ENCODE assay signal across 11 cellular contexts in the genomic region with DNA sequence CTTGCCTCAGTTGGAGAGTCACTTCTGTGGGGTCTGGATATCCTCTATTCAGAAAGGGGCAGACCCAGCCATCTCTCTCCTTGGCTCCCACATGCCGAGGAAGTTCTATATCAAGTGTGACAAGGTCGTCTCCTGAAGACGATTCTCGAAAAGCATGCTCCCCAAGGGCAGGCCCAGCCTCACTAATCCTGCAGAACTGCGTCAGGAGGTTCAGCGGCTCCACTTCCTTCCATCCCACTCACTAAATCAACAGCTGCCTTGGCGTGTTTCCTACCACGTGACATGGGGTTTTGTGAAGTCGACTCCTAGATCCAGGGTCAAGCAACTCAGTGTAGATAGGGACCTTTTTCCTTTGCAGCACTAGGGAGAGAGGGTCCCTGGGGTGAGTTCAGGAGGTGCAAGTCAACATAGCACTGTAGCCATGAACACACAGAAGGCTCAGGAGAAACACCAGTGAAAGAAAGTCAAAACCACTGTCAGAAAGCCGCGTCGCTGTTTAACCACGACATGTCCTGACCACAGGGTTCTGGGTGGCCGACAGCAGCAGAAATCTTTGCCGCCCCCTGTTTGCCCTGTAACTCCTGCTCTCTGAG.
DNase-seq lines count a peak whose midpoint lies in the region; ATAC-seq, FAIRE-seq and TF ChIP-seq lines count a peak whose summit lies in the region.
"Had no signal": no experiment of that assay in that cellular context is flagged by ENCODE, and none has a peak within 500 bp of the region (broad histone marks: within the 10 kb centered on the region; RNA-seq: fewer than 3 reads in every experiment).

No MANE protein-coding gene starts in this region.

- peak overlapping the region in 3 of 10 experiments; percentile 1 to 40 (median 33); a peak in 6 of 20 replicates for H3K4me3 ChIP-seq in BLaER1 treated with 17β-estradiol and CSF1 and Interleukin-3, amounts not matched to agents 10 nM and 100 nM
- H3K4me3 ChIP-seq in endothelial cell of umbilical vein (replicated peaks in 1 of 3; ENCODE audit: insufficient read depth in 1 of 3, low read depth in 1 of 3, low read length in 3 of 3), result no peak overlapping the region

- no peaks in the 10 kb centered on the region for H3K36me3 ChIP-seq in BLaER1 treated with 17β-estradiol and CSF1 and Interleukin-3, amounts not matched to agents 10 nM and 100 nM
- H3K36me3 ChIP-seq in endothelial cell of umbilical vein (ENCODE audit: control insufficient read depth in 2 of 2, extremely low read depth in 1 of 2, insufficient read depth in 2 of 2, low read length in 2 of 2), result peaks cover 12 to 30% of the 10 kb centered on the region in 2 experiments

- no peak for TF ChIP-seq POLR2A in endothelial cell of umbilical vein (IDR thresholded peaks at IDR 0.05; ENCODE audit: low read depth, low read length)

- BruUV-seq in endothelial cell of umbilical vein (replicated peaks; lab: Mats Ljungman, UMichigan), result no TSS peak

- no peaks in the 10 kb centered on the region for H3K27me3 ChIP-seq in BLaER1 treated with 17β-estradiol and CSF1 and Interleukin-3, amounts not matched to agents 10 nM and 100 nM
- no peaks in the 10 kb centered on the region for H3K27me3 ChIP-seq in endothelial cell of umbilical vein (ENCODE audit: control insufficient read depth in 2 of 2, insufficient read depth in 2 of 2, low read length in 2 of 2)

- H3K79me2 ChIP-seq in endothelial cell of umbilical vein (ENCODE audit: control insufficient read depth, insufficient read depth, low read length), result no peaks in the 10 kb centered on the region

- peak overlapping the region; percentile 64 to 85 (median 76) for H3K4me2 ChIP-seq in BLaER1 treated with 17β-estradiol and CSF1 and Interleukin-3, amounts not matched to agents 10 nM and 100 nM
- no peak overlapping the region for H3K4me2 ChIP-seq in endothelial cell of umbilical vein (ENCODE audit: insufficient read depth, low read length)

- no peak overlapping the region for H2AFZ ChIP-seq in endothelial cell of umbilical vein (ENCODE audit: low read depth, low read length)

- CTCF ChIA-PET in endothelial cell of umbilical vein (lab: Charles Lee), result interaction anchor here (1.0 kb wide), 1 partner anchor 10 kb away, joined by 3 read pairs; no protein-coding TSS in a partner anchor

- H3K9me3 ChIP-seq in BLaER1 treated with 17β-estradiol and CSF1 and Interleukin-3, amounts not matched to agents 10 nM and 100 nM (replicated peaks in 1 of 11), result 0 out of 22 replicates have a peak, but pooled peaks cover 0 to 6% (median 0%) of the 10 kb centered on the region in 11 experiments
- H3K9me3 ChIP-seq in endothelial cell of umbilical vein (replicated peaks; ENCODE audit: control insufficient read depth, insufficient read depth, low read length), result no peaks in the 10 kb centered on the region

- H3K27ac ChIP-seq in BLaER1 treated with 17β-estradiol and CSF1 and Interleukin-3, amounts not matched to agents 10 nM and 100 nM, result peak overlapping the region in 9 of 11 experiments; percentile 9 to 72 (median 47); a peak in 16 of 22 replicates
- H3K27ac ChIP-seq in endothelial cell of umbilical vein (ENCODE audit: insufficient read depth, low read depth, low read length), result no peak overlapping the region

- ATAC-seq in GM19351 (IDR thresholded peaks at IDR 0.05; ENCODE audit: unreplicated experiment), result peak; percentile 68
- ATAC-seq in HG02610 (IDR thresholded peaks at IDR 0.05; ENCODE audit: unreplicated experiment), result no peak
- ATAC-seq in GM18858 (IDR thresholded peaks at IDR 0.05; ENCODE audit: unreplicated experiment), result no peak
- no peak for ATAC-seq in GM18870 (IDR thresholded peaks at IDR 0.05; ENCODE audit: unreplicated experiment)

- H3K9me1 ChIP-seq in endothelial cell of umbilical vein (replicated peaks; ENCODE audit: control insufficient read depth, extremely low read depth, insufficient read depth, low read length), result no peaks in the 10 kb centered on the region

- in situ Hi-C loops in KBM-7 (cut with MboI; ENCODE audit: low pct_unique_long_range_greater_than_20kb, low sequenced_read_pairs), result no loop called here

- no peak for TF ChIP-seq CTCF in endothelial cell of umbilical vein (IDR thresholded peaks at IDR 0.05; ENCODE audit: extremely low read depth in 1 of 2, insufficient read depth in 1 of 2, low read depth in 1 of 2, low read length in 2 of 2)

- peak; percentile 18 for FAIRE-seq in endothelial cell of umbilical vein (lab: Jason Lieb, UNC)
- FAIRE-seq: keratinocyte had no signal

- H3K4me1 ChIP-seq in BLaER1 treated with 17β-estradiol and CSF1 and Interleukin-3, amounts not matched to agents 10 nM and 100 nM, result peaks cover 13 to 44% (median 32%) of the 10 kb centered on the region in 10 experiments
- no peaks in the 10 kb centered on the region for H3K4me1 ChIP-seq in endothelial cell of umbilical vein (ENCODE audit: control insufficient read depth, extremely low read depth, insufficient read depth, low read length)

- intact Hi-C loops in endothelial cell of umbilical vein (cut with micrococcal nuclease), result no loop called here

- peak overlapping the region in 5 of 11 experiments; percentile 1 to 58 (median 16); a peak in 6 of 22 replicates for H3K9ac ChIP-seq in BLaER1 treated with 17β-estradiol and CSF1 and Interleukin-3, amounts not matched to agents 10 nM and 100 nM
- H3K9ac ChIP-seq in endothelial cell of umbilical vein (replicated peaks; ENCODE audit: extremely low read depth, insufficient read depth, low read length), result no peak overlapping the region

- POLR2A ChIA-PET in endothelial cell of umbilical vein (lab: Charles Lee), result no interaction called here

- dilution Hi-C loops in endothelial cell of umbilical vein (cut with MboI; ENCODE audit: extremely low pct_ligation_motif_present, low sequenced_read_pairs), result no loop called here

- H4K20me1 ChIP-seq in BLaER1 treated with 17β-estradiol and CSF1 and Interleukin-3, amounts not matched to agents 10 nM and 100 nM, result no peaks in the 10 kb centered on the region
- no peaks in the 10 kb centered on the region for H4K20me1 ChIP-seq in endothelial cell of umbilical vein (replicated peaks; ENCODE audit: control insufficient read depth, extremely low read depth, insufficient read depth, low read length)

- DNase-seq in KBM-7 (peak; percentile 4), endothelial cell of umbilical vein (ENCODE audit: low read depth, low spot score) (no peak), middle frontal gyrus (ENCODE audit: extremely low spot score, low spot score) (no peak)
- DNase-seq: activated CD4-positive, alpha-beta T cell treated with anti-CD3 and anti-CD28 coated beads for 4 hours; SIG-M5 had no signal

TF ChIP-seq in endothelial cell of umbilical vein, 7 proteins besides CTCF, POLR2A, EP300 and RAD21:
- TF ChIP-seq FOS (IDR thresholded peaks at IDR 0.05; ENCODE audit: borderline replicate concordance, insufficient read depth, low read length) (no peak), POLR2AphosphoS5 (IDR thresholded peaks at IDR 0.05; ENCODE audit: insufficient read depth, low read depth, low read length) (no peak), JUN (IDR thresholded peaks at IDR 0.05; ENCODE audit: borderline replicate concordance, insufficient read depth, insufficient read length, low read depth) (no peak), MYC (IDR thresholded peaks at IDR 0.05; ENCODE audit: low read depth, low read length) (no peak), MAX (IDR thresholded peaks at IDR 0.05; ENCODE audit: insufficient read depth, insufficient read length) (no peak), EZH2 (IDR thresholded peaks at IDR 0.05; ENCODE audit: borderline replicate concordance, low read depth, low read length, severe bottlenecking) (no peak), GATA2 (IDR thresholded peaks at IDR 0.05; ENCODE audit: insufficient read depth, insufficient read length, low read depth, low read length) (no peak)
